Comparison of ENCODE assay signal across 8 cellular contexts in the genomic region with DNA sequence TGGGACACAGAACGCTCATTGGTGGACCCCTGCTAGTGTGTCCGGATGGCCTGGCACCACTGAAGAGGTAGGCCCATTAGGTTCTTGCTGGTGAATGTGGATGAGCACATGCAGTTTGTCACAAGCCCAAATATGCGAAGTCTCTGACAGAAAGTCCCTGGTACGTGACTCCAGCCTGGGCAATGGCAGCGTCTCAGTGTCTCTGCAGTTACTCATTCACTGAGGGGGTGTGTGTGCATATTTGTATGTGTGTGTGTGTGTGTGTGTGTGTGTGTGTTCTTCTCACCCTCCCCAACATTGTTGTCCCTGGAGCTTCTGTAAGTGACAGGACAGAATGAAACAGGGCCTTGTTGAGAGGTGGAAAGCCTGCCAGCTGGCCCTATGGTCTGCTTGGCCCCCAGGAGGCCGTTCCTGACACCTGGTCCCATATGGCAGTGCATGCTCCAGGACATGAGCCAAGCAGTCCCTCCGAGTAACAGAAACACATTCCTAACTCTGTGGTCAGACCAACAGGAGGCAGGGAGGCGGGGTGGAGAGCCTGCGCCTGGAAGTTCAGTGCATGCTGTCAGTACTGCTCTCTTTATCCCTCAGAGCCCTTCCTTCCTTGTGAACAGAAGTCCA.
A peak's percentile ranks its signal among the peaks of the same experiment; 100 is the strongest.
DNase-seq lines count a peak whose midpoint lies in the region; TF ChIP-seq lines count a peak whose summit lies in the region.

No MANE protein-coding gene starts in this region.

- H3K4me1 ChIP-seq in HEK293 (ENCODE audit: control insufficient read depth, insufficient read depth, low read length) (no peaks in the 10 kb centered on the region), cardiac muscle cell (ENCODE audit: low read depth) (peaks cover 3% of the 10 kb centered on the region), skeletal muscle satellite cell (ENCODE audit: control insufficient read depth, insufficient read depth, low read length) (peaks cover 27% of the 10 kb centered on the region)

- H3K4me2 ChIP-seq in skeletal muscle satellite cell (ENCODE audit: low read length) = peak overlapping the region; percentile 66

- H3K9me3 ChIP-seq in HEK293 (ENCODE audit: control insufficient read depth, insufficient read depth, low read depth, low read length) (no peaks in the 10 kb centered on the region), cardiac muscle cell (ENCODE audit: low read depth) (no peaks in the 10 kb centered on the region), skeletal muscle satellite cell (replicated peaks; ENCODE audit: low read length) (no peaks in the 10 kb centered on the region)

- H3K27ac ChIP-seq in HEK293 (ENCODE audit: extremely low read depth, low read depth, low read length) = no peak overlapping the region
- H3K27ac ChIP-seq in cardiac muscle cell = no peak overlapping the region

- H3K4me3 ChIP-seq in HEK293 (ENCODE audit: low read depth, low read length) (no peak overlapping the region), cardiac muscle cell (no peak overlapping the region), skeletal muscle satellite cell (ENCODE audit: low read length) (peak overlapping the region; percentile 27)

- peak overlapping the region; percentile 36 for H3K9ac ChIP-seq in skeletal muscle satellite cell (ENCODE audit: low read depth, low read length)

- H3K36me3 ChIP-seq in HEK293 (ENCODE audit: control insufficient read depth in 2 of 2, insufficient read depth in 1 of 2, low read length in 2 of 2) (no peaks in the 10 kb centered on the region), cardiac muscle cell (no peaks in the 10 kb centered on the region), skeletal muscle satellite cell (ENCODE audit: insufficient read depth, low read length) (no peaks in the 10 kb centered on the region)

- DNase-seq in T1000 (lab: John Stamatoyannopoulos, UW) = peak; percentile 70
- peak in 1 of 2 donors; percentile 98 for DNase-seq in cardiac muscle cell (ENCODE audit: low read depth in 1 of 2, low spot score in 1 of 2)
- no peak for DNase-seq in activated CD8-positive, alpha-beta memory T cell treated with anti-CD3 and anti-CD28 coated beads, Interleukin-2, amount 50 U/mL, for 48 hours
- DNase-seq in NCI-H187 treated with DMSO at 0.1 percent for 48 hours (lab: John Stamatoyannopoulos, UW) = no peak
- no peak for DNase-seq in stimulated activated CD4-positive, alpha-beta T cell treated with anti-CD3 and anti-CD28 coated beads, Interleukin-4, amount 100 ng/mL, for 1 hour
- DNase-seq in activated CD8-positive, alpha-beta memory T cell treated with anti-CD3 and anti-CD28 coated beads for 24 hours = no peak

- H3K27me3 ChIP-seq in cardiac muscle cell (no peaks in the 10 kb centered on the region), skeletal muscle satellite cell (ENCODE audit: control insufficient read depth, insufficient read depth, low read length) (no peaks in the 10 kb centered on the region)

- TF ChIP-seq CTCF in HEK293 (tag by site-specific recombination; IDR thresholded peaks at IDR 0.05) (no peak), cardiac muscle cell (IDR thresholded peaks at IDR 0.05; ENCODE audit: low read depth, low read length) (peak; percentile 19)

- POLR2A ChIA-PET in HEK293 (lab: Yijun Ruan, JAX) = no interaction called here

- CTCF ChIA-PET in HEK293 (lab: Yijun Ruan, JAX) = no interaction called here

TF ChIP-seq in HEK293, 187 proteins besides CTCF, POLR2A, EP300 and RAD21:
- TF ChIP-seq, protein P1, sequence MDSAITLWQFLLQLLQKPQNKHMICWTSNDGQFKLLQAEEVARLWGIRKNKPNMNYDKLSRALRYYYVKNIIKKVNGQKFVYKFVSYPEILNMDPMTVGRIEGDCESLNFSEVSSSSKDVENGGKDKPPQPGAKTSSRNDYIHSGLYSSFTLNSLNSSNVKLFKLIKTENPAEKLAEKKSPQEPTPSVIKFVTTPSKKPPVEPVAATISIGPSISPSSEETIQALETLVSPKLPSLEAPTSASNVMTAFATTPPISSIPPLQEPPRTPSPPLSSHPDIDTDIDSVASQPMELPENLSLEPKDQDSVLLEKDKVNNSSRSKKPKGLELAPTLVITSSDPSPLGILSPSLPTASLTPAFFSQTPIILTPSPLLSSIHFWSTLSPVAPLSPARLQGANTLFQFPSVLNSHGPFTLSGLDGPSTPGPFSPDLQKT (IDR thresholded peaks at IDR 0.05; ENCODE audit: borderline replicate concordance, low read depth, low read length) = no peak
- TF ChIP-seq ZNF548 (tag by site-specific recombination; IDR thresholded peaks at IDR 0.05) (no peak), GLIS1 (tag by site-specific recombination; IDR thresholded peaks at IDR 0.05) (peak; percentile 30; the same call in 1 of the 2 replicates), ZNF629 (tag by site-specific recombination; IDR thresholded peaks at IDR 0.05) (no peak), ZNF510 (tag by site-specific recombination; IDR thresholded peaks at IDR 0.05; ENCODE audit: insufficient replicate concordance) (no peak), ZNF596 (tag by site-specific recombination; IDR thresholded peaks at IDR 0.05) (no peak)
- TF ChIP-seq, protein P2, sequence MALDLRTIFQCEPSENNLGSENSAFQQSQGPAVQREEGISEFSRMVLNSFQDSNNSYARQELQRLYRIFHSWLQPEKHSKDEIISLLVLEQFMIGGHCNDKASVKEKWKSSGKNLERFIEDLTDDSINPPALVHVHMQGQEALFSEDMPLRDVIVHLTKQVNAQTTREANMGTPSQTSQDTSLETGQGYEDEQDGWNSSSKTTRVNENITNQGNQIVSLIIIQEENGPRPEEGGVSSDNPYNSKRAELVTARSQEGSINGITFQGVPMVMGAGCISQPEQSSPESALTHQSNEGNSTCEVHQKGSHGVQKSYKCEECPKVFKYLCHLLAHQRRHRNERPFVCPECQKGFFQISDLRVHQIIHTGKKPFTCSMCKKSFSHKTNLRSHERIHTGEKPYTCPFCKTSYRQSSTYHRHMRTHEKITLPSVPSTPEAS (tag by site-specific recombination; IDR thresholded peaks at IDR 0.05) = peak; percentile 59; the same call in 1 of the 2 replicates
TF ChIP-seq in HEK293: peak in this region for 2.
